In the genomic region with DNA sequence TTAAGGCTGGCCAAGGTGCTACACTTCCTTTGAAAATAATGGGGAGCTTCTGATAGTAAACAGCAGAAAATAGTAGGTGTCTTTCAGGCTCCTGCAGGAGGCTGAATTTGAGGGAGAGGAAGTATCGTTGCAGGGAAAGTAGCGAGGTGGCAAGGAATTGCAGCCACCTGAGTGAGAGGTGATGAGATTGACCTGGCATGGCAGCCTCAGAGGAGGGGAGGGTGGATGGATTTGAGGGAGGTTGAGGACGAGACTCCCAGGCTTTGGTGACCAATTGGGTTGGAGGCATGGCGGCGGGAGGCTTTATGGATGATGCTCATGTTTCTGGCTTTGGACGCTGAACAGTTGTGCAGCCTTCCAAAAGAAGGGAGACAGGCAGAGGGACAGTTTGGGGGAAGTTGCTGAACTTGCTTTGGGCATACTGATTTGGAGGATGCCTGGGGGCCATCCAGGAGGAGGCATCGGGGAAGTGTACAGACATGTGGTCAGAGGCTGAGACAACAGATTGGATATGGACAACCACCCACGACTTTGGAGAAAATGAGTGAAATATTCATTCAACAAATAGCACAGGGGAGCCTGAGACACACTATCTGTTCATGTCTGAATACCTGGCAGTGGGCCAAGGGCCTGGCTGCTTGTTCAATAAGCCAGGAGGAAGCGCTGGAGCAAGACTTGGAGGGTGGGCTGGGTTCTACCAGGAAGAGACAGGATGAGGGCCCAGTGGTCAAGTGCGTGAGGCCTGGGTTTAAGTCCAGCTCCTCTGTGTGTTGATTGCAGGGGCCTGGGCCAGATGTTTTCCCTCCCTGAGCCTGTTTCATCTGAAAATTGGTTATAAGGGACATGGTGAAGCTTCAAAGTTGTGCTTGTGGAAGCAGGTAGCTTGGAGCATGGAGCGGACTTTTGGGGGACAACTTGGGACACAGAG, we compare ENCODE assay signal across 4 cellular contexts.
TF ChIP-seq lines count a peak whose summit lies in the region.

No MANE protein-coding gene starts in this region.

TF ChIP-seq in SK-N-SH, 30 proteins besides CTCF, POLR2A, EP300 and RAD21 (continued from another document):
- no peak for TF ChIP-seq MEF2A (IDR thresholded peaks at IDR 0.05; ENCODE audit: borderline replicate concordance, low read depth)
- TF ChIP-seq NFIC (IDR thresholded peaks at IDR 0.05; ENCODE audit: borderline replicate concordance), result peak; percentile 73
- no peak for TF ChIP-seq FOSL2 (IDR thresholded peaks at IDR 0.05; ENCODE audit: borderline replicate concordance, low read depth)

TF ChIP-seq in SK-N-SH treated with all-trans-retinoic acid at 6 μM for 48 hours, 23 proteins besides CTCF, POLR2A, EP300 and RAD21 (continued from another document):
- TF ChIP-seq TOX (CRISPR knock-in tag; IDR thresholded peaks at IDR 0.05; ENCODE audit: borderline replicate concordance), result no peak
- no peak for TF ChIP-seq BACH2 (CRISPR knock-in tag; IDR thresholded peaks at IDR 0.05; ENCODE audit: borderline replicate concordance)
- TF ChIP-seq RARB (CRISPR knock-in tag; IDR thresholded peaks at IDR 0.05), result no peak

TF ChIP-seq in K562, 482 proteins besides CTCF, POLR2A, EP300 and RAD21 (continues in another document):
- TF ChIP-seq, protein P1, sequence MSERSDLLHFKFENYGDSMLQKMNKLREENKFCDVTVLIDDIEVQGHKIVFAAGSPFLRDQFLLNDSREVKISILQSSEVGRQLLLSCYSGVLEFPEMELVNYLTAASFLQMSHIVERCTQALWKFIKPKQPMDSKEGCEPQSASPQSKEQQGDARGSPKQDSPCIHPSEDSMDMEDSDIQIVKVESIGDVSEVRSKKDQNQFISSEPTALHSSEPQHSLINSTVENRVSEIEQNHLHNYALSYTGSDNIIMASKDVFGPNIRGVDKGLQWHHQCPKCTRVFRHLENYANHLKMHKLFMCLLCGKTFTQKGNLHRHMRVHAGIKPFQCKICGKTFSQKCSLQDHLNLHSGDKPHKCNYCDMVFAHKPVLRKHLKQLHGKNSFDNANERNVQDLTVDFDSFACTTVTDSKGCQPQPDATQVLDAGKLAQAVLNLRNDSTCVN (CRISPR knock-in tag; IDR thresholded peaks at IDR 0.05), result no peak
- no peak for TF ChIP-seq ATF1 (CRISPR knock-in tag; IDR thresholded peaks at IDR 0.05)
- TF ChIP-seq ATF1 (tag; IDR thresholded peaks at IDR 0.05), result no peak
- TF ChIP-seq ZNF584 (CRISPR knock-in tag; IDR thresholded peaks at IDR 0.05; ENCODE audit: low read depth), result no peak
- no peak for TF ChIP-seq KAT2B (IDR thresholded peaks at IDR 0.05; ENCODE audit: low read depth, low read length)
- TF ChIP-seq FOXA3 (CRISPR knock-in tag; conservative IDR thresholded peaks at IDR 0.05 in 1 of 2, IDR thresholded peaks at IDR 0.05 in 1 of 2), result no peak
- peak; percentile 80 for TF ChIP-seq NFIX (CRISPR knock-in tag; IDR thresholded peaks at IDR 0.05; ENCODE audit: low read depth)
- TF ChIP-seq ZNF707 (CRISPR knock-in tag; conservative IDR thresholded peaks at IDR 0.05), result no peak
- TF ChIP-seq NFIC (IDR thresholded peaks at IDR 0.05), result peak; percentile 99
- TF ChIP-seq ZNF778 (CRISPR knock-in tag; IDR thresholded peaks at IDR 0.05), result no peak
- TF ChIP-seq ZNF146 (CRISPR knock-in tag; IDR thresholded peaks at IDR 0.05; ENCODE audit: unreplicated experiment), result no peak
- peak; percentile 31 for TF ChIP-seq RBM25 (IDR thresholded peaks at IDR 0.05; ENCODE audit: low read depth, low read length, severe bottlenecking)
- TF ChIP-seq, protein P2, sequence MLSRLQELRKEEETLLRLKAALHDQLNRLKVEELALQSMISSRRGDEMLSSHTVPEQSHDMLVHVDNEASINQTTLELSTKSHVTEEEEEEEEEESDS (CRISPR knock-in tag; IDR thresholded peaks at IDR 0.05), result no peak
- TF ChIP-seq, protein P3, sequence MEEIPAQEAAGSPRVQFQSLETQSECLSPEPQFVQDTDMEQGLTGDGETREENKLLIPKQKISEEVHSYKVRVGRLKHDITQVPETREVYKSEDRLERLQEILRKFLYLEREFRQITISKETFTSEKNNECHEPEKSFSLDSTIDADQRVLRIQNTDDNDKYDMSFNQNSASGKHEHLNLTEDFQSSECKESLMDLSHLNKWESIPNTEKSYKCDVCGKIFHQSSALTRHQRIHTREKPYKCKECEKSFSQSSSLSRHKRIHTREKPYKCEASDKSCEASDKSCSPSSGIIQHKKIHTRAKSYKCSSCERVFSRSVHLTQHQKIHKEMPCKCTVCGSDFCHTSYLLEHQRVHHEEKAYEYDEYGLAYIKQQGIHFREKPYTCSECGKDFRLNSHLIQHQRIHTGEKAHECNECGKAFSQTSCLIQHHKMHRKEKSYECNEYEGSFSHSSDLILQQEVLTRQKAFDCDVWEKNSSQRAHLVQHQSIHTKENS (CRISPR knock-in tag; IDR thresholded peaks at IDR 0.05), result no peak
- TF ChIP-seq TCFL5 (CRISPR knock-in tag; conservative IDR thresholded peaks at IDR 0.05), result no peak
- no peak for TF ChIP-seq CEBPB (tag; IDR thresholded peaks at IDR 0.05)
- peak; percentile 18 to 25; a peak in 1 of 4 replicates for TF ChIP-seq KDM1A (IDR thresholded peaks at IDR 0.05)
- TF ChIP-seq JUNB (CRISPR knock-in tag; conservative IDR thresholded peaks at IDR 0.05), result no peak
- TF ChIP-seq ESRRB (CRISPR knock-in tag; IDR thresholded peaks at IDR 0.05; ENCODE audit: borderline replicate concordance), result no peak
- TF ChIP-seq ZFP36 (IDR thresholded peaks at IDR 0.05; ENCODE audit: low read depth, low read length, partially characterized antibody), result peak; percentile 98
- TF ChIP-seq ZNF24 (IDR thresholded peaks at IDR 0.05), result no peak
- TF ChIP-seq CSDE1 (IDR thresholded peaks at IDR 0.05), result no peak
- TF ChIP-seq, protein P4, sequence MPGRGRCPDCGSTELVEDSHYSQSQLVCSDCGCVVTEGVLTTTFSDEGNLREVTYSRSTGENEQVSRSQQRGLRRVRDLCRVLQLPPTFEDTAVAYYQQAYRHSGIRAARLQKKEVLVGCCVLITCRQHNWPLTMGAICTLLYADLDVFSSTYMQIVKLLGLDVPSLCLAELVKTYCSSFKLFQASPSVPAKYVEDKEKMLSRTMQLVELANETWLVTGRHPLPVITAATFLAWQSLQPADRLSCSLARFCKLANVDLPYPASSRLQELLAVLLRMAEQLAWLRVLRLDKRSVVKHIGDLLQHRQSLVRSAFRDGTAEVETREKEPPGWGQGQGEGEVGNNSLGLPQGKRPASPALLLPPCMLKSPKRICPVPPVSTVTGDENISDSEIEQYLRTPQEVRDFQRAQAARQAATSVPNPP (IDR thresholded peaks at IDR 0.05; ENCODE audit: borderline replicate concordance, insufficient read depth, insufficient read length), result no peak
- no peak for TF ChIP-seq ZC3H4 (CRISPR knock-in tag; IDR thresholded peaks at IDR 0.05; ENCODE audit: borderline replicate concordance)
- peak; percentile 47 for TF ChIP-seq SMAD1 (IDR thresholded peaks at IDR 0.05; ENCODE audit: low read depth, low read length, partially characterized antibody)

TF ChIP-seq in HepG2, 621 proteins besides CTCF, POLR2A, EP300 and RAD21 (continued from another document and continues in another):
- peak; percentile 20; the same call in 1 of the 2 replicates for TF ChIP-seq STAG1 (CRISPR knock-in tag; IDR thresholded peaks at IDR 0.05)
- TF ChIP-seq, protein P5, sequence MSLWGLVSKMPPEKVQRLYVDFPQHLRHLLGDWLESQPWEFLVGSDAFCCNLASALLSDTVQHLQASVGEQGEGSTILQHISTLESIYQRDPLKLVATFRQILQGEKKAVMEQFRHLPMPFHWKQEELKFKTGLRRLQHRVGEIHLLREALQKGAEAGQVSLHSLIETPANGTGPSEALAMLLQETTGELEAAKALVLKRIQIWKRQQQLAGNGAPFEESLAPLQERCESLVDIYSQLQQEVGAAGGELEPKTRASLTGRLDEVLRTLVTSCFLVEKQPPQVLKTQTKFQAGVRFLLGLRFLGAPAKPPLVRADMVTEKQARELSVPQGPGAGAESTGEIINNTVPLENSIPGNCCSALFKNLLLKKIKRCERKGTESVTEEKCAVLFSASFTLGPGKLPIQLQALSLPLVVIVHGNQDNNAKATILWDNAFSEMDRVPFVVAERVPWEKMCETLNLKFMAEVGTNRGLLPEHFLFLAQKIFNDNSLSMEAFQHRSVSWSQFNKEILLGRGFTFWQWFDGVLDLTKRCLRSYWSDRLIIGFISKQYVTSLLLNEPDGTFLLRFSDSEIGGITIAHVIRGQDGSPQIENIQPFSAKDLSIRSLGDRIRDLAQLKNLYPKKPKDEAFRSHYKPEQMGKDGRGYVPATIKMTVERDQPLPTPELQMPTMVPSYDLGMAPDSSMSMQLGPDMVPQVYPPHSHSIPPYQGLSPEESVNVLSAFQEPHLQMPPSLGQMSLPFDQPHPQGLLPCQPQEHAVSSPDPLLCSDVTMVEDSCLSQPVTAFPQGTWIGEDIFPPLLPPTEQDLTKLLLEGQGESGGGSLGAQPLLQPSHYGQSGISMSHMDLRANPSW (CRISPR knock-in tag; IDR thresholded peaks at IDR 0.05; ENCODE audit: borderline replicate concordance), result 0 out of 2 replicates have a peak, but pooled peaks have one; percentile 13
- TF ChIP-seq, protein P6, sequence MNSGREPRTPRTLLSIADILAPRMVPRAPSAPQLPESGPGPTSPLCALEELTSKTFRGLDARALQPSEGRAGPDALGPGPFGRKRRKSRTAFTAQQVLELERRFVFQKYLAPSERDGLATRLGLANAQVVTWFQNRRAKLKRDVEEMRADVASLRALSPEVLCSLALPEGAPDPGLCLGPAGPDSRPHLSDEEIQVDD (CRISPR knock-in tag; IDR thresholded peaks at IDR 0.05; ENCODE audit: borderline replicate concordance), result no peak; the same call in 1 of the 2 replicates
- no peak for TF ChIP-seq FLYWCH1 (CRISPR knock-in tag; IDR thresholded peaks at IDR 0.05)
- no peak for TF ChIP-seq ZNF589 (CRISPR knock-in tag; conservative IDR thresholded peaks at IDR 0.05)
- TF ChIP-seq, protein P7, sequence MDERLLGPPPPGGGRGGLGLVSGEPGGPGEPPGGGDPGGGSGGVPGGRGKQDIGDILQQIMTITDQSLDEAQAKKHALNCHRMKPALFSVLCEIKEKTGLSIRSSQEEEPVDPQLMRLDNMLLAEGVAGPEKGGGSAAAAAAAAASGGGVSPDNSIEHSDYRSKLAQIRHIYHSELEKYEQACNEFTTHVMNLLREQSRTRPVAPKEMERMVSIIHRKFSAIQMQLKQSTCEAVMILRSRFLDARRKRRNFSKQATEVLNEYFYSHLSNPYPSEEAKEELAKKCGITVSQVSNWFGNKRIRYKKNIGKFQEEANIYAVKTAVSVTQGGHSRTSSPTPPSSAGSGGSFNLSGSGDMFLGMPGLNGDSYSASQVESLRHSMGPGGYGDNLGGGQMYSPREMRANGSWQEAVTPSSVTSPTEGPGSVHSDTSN (CRISPR knock-in tag; IDR thresholded peaks at IDR 0.05), result no peak
- TF ChIP-seq RXRB (CRISPR knock-in tag; IDR thresholded peaks at IDR 0.05; ENCODE audit: borderline replicate concordance), result peak; percentile 39; the same call in 1 of the 2 replicates
- TF ChIP-seq SPEN (CRISPR knock-in tag; IDR thresholded peaks at IDR 0.05; ENCODE audit: low read depth), result peak; percentile 84
- no peak for TF ChIP-seq PRPF4 (IDR thresholded peaks at IDR 0.05; ENCODE audit: low read depth, low read length, poor library complexity, severe bottlenecking)
- no peak for TF ChIP-seq KLF12 (CRISPR knock-in tag; IDR thresholded peaks at IDR 0.05; ENCODE audit: borderline replicate concordance)
- no peak for TF ChIP-seq ZNF569 (CRISPR knock-in tag; IDR thresholded peaks at IDR 0.05; ENCODE audit: borderline replicate concordance)
- no peak for TF ChIP-seq ZNF672 (CRISPR knock-in tag; IDR thresholded peaks at IDR 0.05)
- TF ChIP-seq ELF4 (CRISPR knock-in tag; IDR thresholded peaks at IDR 0.05; ENCODE audit: borderline replicate concordance), result 0 out of 2 replicates have a peak, but pooled peaks have one; percentile 19
- no peak; the same call in 1 of the 2 replicates for TF ChIP-seq ZNF430 (CRISPR knock-in tag; IDR thresholded peaks at IDR 0.05)
- TF ChIP-seq, protein P8, sequence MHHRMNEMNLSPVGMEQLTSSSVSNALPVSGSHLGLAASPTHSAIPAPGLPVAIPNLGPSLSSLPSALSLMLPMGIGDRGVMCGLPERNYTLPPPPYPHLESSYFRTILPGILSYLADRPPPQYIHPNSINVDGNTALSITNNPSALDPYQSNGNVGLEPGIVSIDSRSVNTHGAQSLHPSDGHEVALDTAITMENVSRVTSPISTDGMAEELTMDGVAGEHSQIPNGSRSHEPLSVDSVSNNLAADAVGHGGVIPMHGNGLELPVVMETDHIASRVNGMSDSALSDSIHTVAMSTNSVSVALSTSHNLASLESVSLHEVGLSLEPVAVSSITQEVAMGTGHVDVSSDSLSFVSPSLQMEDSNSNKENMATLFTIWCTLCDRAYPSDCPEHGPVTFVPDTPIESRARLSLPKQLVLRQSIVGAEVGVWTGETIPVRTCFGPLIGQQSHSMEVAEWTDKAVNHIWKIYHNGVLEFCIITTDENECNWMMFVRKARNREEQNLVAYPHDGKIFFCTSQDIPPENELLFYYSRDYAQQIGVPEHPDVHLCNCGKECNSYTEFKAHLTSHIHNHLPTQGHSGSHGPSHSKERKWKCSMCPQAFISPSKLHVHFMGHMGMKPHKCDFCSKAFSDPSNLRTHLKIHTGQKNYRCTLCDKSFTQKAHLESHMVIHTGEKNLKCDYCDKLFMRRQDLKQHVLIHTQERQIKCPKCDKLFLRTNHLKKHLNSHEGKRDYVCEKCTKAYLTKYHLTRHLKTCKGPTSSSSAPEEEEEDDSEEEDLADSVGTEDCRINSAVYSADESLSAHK (CRISPR knock-in tag; IDR thresholded peaks at IDR 0.05; ENCODE audit: borderline replicate concordance), result no peak
- TF ChIP-seq, protein P9, sequence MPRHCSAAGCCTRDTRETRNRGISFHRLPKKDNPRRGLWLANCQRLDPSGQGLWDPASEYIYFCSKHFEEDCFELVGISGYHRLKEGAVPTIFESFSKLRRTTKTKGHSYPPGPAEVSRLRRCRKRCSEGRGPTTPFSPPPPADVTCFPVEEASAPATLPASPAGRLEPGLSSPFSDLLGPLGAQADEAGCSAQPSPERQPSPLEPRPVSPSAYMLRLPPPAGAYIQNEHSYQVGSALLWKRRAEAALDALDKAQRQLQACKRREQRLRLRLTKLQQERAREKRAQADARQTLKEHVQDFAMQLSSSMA (CRISPR knock-in tag; IDR thresholded peaks at IDR 0.05), result peak; percentile 85; the same call in 1 of the 2 replicates
- no peak for TF ChIP-seq RBFOX2 (IDR thresholded peaks at IDR 0.05; ENCODE audit: low read depth, low read length)
- TF ChIP-seq JUNB (CRISPR knock-in tag; IDR thresholded peaks at IDR 0.05; ENCODE audit: borderline replicate concordance), result no peak
- TF ChIP-seq THYN1 (CRISPR knock-in tag; IDR thresholded peaks at IDR 0.05; ENCODE audit: borderline replicate concordance, low read depth), result no peak
- TF ChIP-seq, protein P10, sequence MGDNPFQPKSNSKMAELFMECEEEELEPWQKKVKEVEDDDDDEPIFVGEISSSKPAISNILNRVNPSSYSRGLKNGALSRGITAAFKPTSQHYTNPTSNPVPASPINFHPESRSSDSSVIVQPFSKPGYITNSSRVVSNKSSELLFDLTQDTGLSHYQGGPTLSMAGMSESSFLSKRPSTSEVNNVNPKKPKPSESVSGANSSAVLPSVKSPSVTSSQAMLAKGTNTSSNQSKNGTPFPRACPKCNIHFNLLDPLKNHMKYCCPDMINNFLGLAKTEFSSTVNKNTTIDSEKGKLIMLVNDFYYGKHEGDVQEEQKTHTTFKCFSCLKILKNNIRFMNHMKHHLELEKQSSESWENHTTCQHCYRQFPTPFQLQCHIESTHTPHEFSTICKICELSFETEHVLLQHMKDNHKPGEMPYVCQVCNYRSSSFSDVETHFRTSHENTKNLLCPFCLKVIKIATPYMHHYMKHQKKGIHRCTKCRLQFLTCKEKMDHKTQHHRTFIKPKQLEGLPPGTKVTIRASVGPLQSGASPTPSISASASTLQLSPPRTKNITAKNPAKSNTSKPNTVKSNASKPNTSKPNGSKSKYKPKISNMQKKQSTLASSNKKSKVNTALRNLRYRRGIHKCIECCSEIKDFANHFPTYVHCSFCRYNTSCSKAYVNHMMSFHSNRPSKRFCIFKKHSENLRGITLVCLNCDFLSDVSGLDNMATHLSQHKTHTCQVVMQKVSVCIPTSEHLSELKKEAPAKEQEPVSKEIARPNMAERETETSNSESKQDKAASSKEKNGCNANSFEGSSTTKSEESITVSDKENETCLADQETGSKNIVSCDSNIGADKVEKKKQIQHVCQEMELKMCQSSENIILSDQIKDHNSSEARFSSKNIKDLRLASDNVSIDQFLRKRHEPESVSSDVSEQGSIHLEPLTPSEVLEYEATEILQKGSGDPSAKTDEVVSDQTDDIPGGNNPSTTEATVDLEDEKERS (CRISPR knock-in tag; IDR thresholded peaks at IDR 0.05), result peak; percentile 30; the same call in 1 of the 2 replicates
- TF ChIP-seq CREB1 (IDR thresholded peaks at IDR 0.05), result no peak
- TF ChIP-seq CREB1 (CRISPR knock-in tag; IDR thresholded peaks at IDR 0.05), result no peak
